ENCODE assay signal across 14 cellular contexts in the genomic region with DNA sequence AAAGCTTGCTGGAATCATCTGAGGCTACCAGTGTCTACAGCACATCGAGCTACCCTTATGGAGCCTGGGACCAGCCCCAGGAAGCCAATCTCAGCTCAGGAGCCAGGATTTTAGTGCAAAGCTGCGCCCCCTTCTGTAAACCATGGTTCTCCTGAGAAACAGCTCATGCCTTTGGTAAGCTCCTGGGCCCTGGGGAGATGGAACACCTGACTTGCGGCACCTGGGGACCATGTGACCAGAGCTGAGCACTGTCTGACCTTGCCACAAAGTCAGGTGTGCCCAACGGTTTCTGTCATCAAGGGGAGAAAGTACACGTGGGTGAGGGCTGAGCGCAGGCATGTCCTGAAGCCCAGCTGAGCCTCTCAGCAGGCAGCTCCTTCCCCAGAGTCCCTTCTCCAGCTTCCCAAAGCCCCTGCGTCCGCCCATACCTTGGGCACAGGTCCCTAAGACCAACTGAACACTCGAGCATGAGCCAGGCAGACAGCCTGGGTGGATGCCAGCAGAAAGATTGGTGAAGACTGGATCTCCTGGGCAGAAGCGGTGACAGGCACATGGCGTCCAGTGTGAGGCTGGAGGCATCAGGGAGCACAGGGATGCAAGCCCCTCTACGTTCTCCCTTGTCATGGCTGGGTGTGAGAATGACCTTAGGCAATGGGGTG. TPM values are rescaled to one million over a fixed set of nuclear protein-coding genes. Genes with fewer than 3 reads are reported as not detected.
DNase-seq lines count a peak whose midpoint lies in the region; ATAC-seq and TF ChIP-seq lines count a peak whose summit lies in the region.
"Had no signal": no experiment of that assay in that cellular context is flagged by ENCODE, and none has a peak within 500 bp of the region (broad histone marks: within the 10 kb centered on the region; RNA-seq: fewer than 3 reads in every experiment).

No MANE protein-coding gene starts in this region.

- ATAC-seq in mucosa of descending colon (peak; percentile 65), GM18870 (IDR thresholded peaks at IDR 0.05; ENCODE audit: unreplicated experiment) (no peak)
- ATAC-seq: stimulated activated memory B cell treated with anti-CD40 and anti-IgM and Interleukin-4, amounts not matched to agents 10 μg/mL and 1 μg/mL and 100 μg/mL, for 72 hours had no signal

- H3K4me3 ChIP-seq in mucosa of descending colon (no peak overlapping the region), spleen (no peak overlapping the region)
- H3K4me3 ChIP-seq: BLaER1 treated with 17β-estradiol and CSF1 and Interleukin-3, amounts not matched to agents 10 nM and 100 nM; hepatocyte; lung had no signal

- H3K36me3 Mint-ChIP-seq in chondrocyte (ENCODE audit: low read depth), result no peaks in the 10 kb centered on the region
- H3K36me3 Mint-ChIP-seq: stimulated activated memory B cell treated with anti-CD40 and anti-IgM and Interleukin-4, amounts not matched to agents 10 μg/mL and 1 μg/mL and 100 μg/mL, for 72 hours had no signal

- peak overlapping the region; percentile 88 for H3K27ac ChIP-seq in angular gyrus (ENCODE audit: low read depth, low read length)
- no peak overlapping the region for H3K27ac ChIP-seq in spleen
- H3K27ac ChIP-seq: BLaER1 treated with 17β-estradiol and CSF1 and Interleukin-3, amounts not matched to agents 10 nM and 100 nM; hepatocyte had no signal

- H3K4me1 ChIP-seq in mucosa of descending colon (ENCODE audit: low read depth), result no peaks in the 10 kb centered on the region
- peaks cover 0 to 6% (median 4%) of the 10 kb centered on the region in 6 donors for H3K4me1 ChIP-seq in spleen

- no peaks in the 10 kb centered on the region for H3K9me3 ChIP-seq in mucosa of descending colon
- H3K9me3 ChIP-seq in spleen, result no peaks in the 10 kb centered on the region
- H3K9me3 ChIP-seq: BLaER1 treated with 17β-estradiol and CSF1 and Interleukin-3, amounts not matched to agents 10 nM and 100 nM had no signal

- H3K27me3 ChIP-seq in spleen (replicated peaks in 1 of 7), result no peaks in the 10 kb centered on the region
- H3K27me3 ChIP-seq: BLaER1 treated with 17β-estradiol and CSF1 and Interleukin-3, amounts not matched to agents 10 nM and 100 nM; hepatocyte had no signal

- intact Hi-C loops in mucosa of descending colon (cut with DNase I, micrococcal nuclease), result no loop called here
- intact Hi-C loops in spleen (cut with DNase I; ENCODE audit: low total_unique reads), result no loop called here

- H3K4me1 Mint-ChIP-seq in chondrocyte (ENCODE audit: low read depth), result peaks cover 9% of the 10 kb centered on the region
- H3K4me1 Mint-ChIP-seq: activated CD4-positive, alpha-beta T cell treated with anti-CD3 and anti-CD28 coated beads, Interleukin-2, amount 10 ng/mL, durations not matched to agents 7 days and 5 days; stimulated activated memory B cell treated with anti-CD40 and anti-IgM and Interleukin-4, amounts not matched to agents 10 μg/mL and 1 μg/mL and 100 μg/mL, for 72 hours had no signal

- no peak for TF ChIP-seq POLR2A in spleen (IDR thresholded peaks at IDR 0.05)

- 76 to 81% (median 78%) methylated on average over 4 to 12 of the region's 12 CpGs for WGBS in spleen, 5 donors

- TF ChIP-seq CTCF in mucosa of descending colon (IDR thresholded peaks at IDR 0.05) (no peak), spleen (IDR thresholded peaks at IDR 0.05 in 8 of 11, conservative IDR thresholded peaks at IDR 0.05 in 3 of 11) (no peak), chondrocyte (IDR thresholded peaks at IDR 0.05) (no peak)

- peaks cover 5% of the 10 kb centered on the region for H3K27me3 Mint-ChIP-seq in chondrocyte (ENCODE audit: low read depth)
- H3K27me3 Mint-ChIP-seq: activated CD4-positive, alpha-beta T cell treated with anti-CD3 and anti-CD28 coated beads, Interleukin-2, amount 10 ng/mL, durations not matched to agents 7 days and 5 days had no signal

- H3K9me3 Mint-ChIP-seq in chondrocyte (ENCODE audit: low read depth), result no peaks in the 10 kb centered on the region
- H3K9me3 Mint-ChIP-seq: activated CD4-positive, alpha-beta T cell treated with anti-CD3 and anti-CD28 coated beads, Interleukin-2, amount 10 ng/mL, durations not matched to agents 7 days and 5 days; stimulated activated memory B cell treated with anti-CD40 and anti-IgM and Interleukin-4, amounts not matched to agents 10 μg/mL and 1 μg/mL and 100 μg/mL, for 72 hours had no signal

- DNase-seq in COLO668 (lab: John Stamatoyannopoulos, UW; ENCODE audit: unreplicated experiment), result peak; percentile 30
- DNase-seq in HT-29 (ENCODE audit: low spot score), result peak; percentile 12
- peak in 1 of 3 donors; percentile 26 for DNase-seq in mucosa of descending colon
- no peak for DNase-seq in HCEC 1CT
- no peak for DNase-seq in spleen
- no peak for DNase-seq in chondrocyte (ENCODE audit: low spot score)
- DNase-seq: activated CD4-positive, alpha-beta T cell treated with anti-CD3 and anti-CD28 coated beads, Interleukin-2, amount 10 ng/mL, durations not matched to agents 7 days and 5 days had no signal

- no peak overlapping the region for H3K27ac Mint-ChIP-seq in chondrocyte (ENCODE audit: unreplicated experiment)
- H3K27ac Mint-ChIP-seq: activated CD4-positive, alpha-beta T cell treated with anti-CD3 and anti-CD28 coated beads, Interleukin-2, amount 10 ng/mL, durations not matched to agents 7 days and 5 days; stimulated activated memory B cell treated with anti-CD40 and anti-IgM and Interleukin-4, amounts not matched to agents 10 μg/mL and 1 μg/mL and 100 μg/mL, for 72 hours had no signal

- H3K36me3 ChIP-seq in mucosa of descending colon (ENCODE audit: low read depth) (no peaks in the 10 kb centered on the region), spleen (no peaks in the 10 kb centered on the region)
- H3K36me3 ChIP-seq: BLaER1 treated with 17β-estradiol and CSF1 and Interleukin-3, amounts not matched to agents 10 nM and 100 nM had no signal

- H3K4me3 Mint-ChIP-seq in chondrocyte (ENCODE audit: unreplicated experiment), result no peak overlapping the region
- H3K4me3 Mint-ChIP-seq: activated CD4-positive, alpha-beta T cell treated with anti-CD3 and anti-CD28 coated beads, Interleukin-2, amount 10 ng/mL, durations not matched to agents 7 days and 5 days; stimulated activated memory B cell treated with anti-CD40 and anti-IgM and Interleukin-4, amounts not matched to agents 10 μg/mL and 1 μg/mL and 100 μg/mL, for 72 hours had no signal

RNA-seq across cellular contexts. Expression of a gene that starts 57.9 kb away (rescaled TPM):
- 1.9 and 2.3 TPM in 2 replicates for total RNA-seq in HT-29 (2014; rRNA removed; shearing (Covaris generic))
- total RNA-seq in mucosa of descending colon, result 10 to 100 TPM in 1 of 3 donors, 1 to 10 TPM in 1, under 1 TPM in 1; 0.43 to 29.7 (median 5.7) TPM
- under 1 TPM in 6 of 7 donors, not detected in 1; 0.43 to 0.65 (median 0.47) TPM for total RNA-seq in spleen
- 1 to 10 TPM in 1 of 3 donors, under 1 TPM in 2; 0.41 to 1.0 (median 0.74) TPM for polyA plus RNA-seq in spleen
- total RNA-seq in chondrocyte, result 15.2 to 39.1 TPM (median 38.1 TPM) in 3 replicates
- total RNA-seq: activated CD4-positive, alpha-beta T cell treated with anti-CD3 and anti-CD28 coated beads, Interleukin-2, amount 10 ng/mL, durations not matched to agents 7 days and 5 days; T-helper 1 cell treated with Interleukin-12 subunit alpha and Interleukin-12 subunit beta and Interleukin-4 antibody, amounts not matched to agents 30 ng/mL and 1 ng/mL, for 36 hours had no signal

Comparison
In these comparisons a context has a peak if more than half of its experiments do, and no peak if none do; other contexts are left out.
1. DNase-seq: peak in COLO668 (single experiment) and HT-29 (single experiment); none in HCEC 1CT (single experiment), spleen (single experiment) and chondrocyte (single experiment).